Comparison of ENCODE assay signal across 8 cellular contexts in the genomic region with DNA sequence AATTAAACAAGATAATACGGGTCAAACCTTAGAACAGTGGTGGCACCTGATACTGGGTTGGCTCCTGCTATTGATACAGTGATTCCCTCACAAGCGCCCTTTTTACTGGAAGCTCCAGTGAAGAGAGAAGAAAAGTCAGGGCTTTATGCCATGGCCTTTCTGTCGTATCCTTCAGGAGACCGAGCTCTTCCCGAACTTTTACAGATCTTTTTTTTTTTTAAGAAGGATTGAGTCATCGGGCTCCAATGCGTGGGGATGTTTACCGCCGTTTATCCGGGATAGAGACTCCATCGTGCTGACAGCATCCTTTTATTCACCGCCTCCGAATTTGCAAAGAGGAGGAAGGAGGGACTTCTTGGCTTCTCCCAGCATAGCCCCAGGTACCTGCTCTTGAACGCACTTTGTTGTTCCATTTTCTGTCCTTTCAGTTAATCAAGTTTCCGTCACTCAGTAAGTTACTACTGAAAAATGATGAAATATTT. TPM values are rescaled to one million over a fixed set of nuclear protein-coding genes. Genes with fewer than 3 reads are reported as not detected.
A peak's percentile ranks its signal among the peaks of the same experiment; 100 is the strongest.
DNase-seq lines count a peak whose midpoint lies in the region; ATAC-seq and TF ChIP-seq lines count a peak whose summit lies in the region.

No MANE protein-coding gene starts in this region.

- intact Hi-C loops in naive thymus-derived CD4-positive, alpha-beta T cell (cut with micrococcal nuclease), result loop anchor here (1.0 to 2.0 kb wide), 9 partner anchors 92 to 287 kb away; partner anchors contain the start of genes ZNF180 (in 2 of the 2), ZNF225 (in 2 of the 2), ZNF235 (in 2 of the 2) and ZNF224 (in 1 of the 2)

- peak; percentile 23 for ATAC-seq in HG03039 (IDR thresholded peaks at IDR 0.05; ENCODE audit: unreplicated experiment)
- no peak for ATAC-seq in naive thymus-derived CD4-positive, alpha-beta T cell

- H3K9me3 ChIP-seq in naive thymus-derived CD4-positive, alpha-beta T cell (ENCODE audit: control insufficient read depth in 2 of 3, low read length in 3 of 3), result no peaks in the 10 kb centered on the region

- H3K4me3 Mint-ChIP-seq in naive thymus-derived CD4-positive, alpha-beta T cell, result peak overlapping the region; percentile 85 to 100 (median 96)

- peaks cover 0 to 4% (median 0%) of the 10 kb centered on the region in 5 donors for H3K27me3 Mint-ChIP-seq in naive thymus-derived CD4-positive, alpha-beta T cell

- H3K27ac Mint-ChIP-seq in naive thymus-derived CD4-positive, alpha-beta T cell, result peak overlapping the region; percentile 58 to 97 (median 92)

- H3K4me1 ChIP-seq in naive thymus-derived CD4-positive, alpha-beta T cell (ENCODE audit: control insufficient read depth in 2 of 2, insufficient read depth in 2 of 2, low read length in 2 of 2), result peaks cover 3 to 10% of the 10 kb centered on the region in 2 donors

- CTCF ChIA-PET in naive thymus-derived CD4-positive, alpha-beta T cell (lab: Charles Lee), result interaction anchor here (1.5 kb wide), 1 partner anchor 48 kb away, joined by 8 read pairs; the partner anchor contains the start of gene ZNF226

- no peaks in the 10 kb centered on the region for H3K27me3 ChIP-seq in naive thymus-derived CD4-positive, alpha-beta T cell (ENCODE audit: control insufficient read depth in 2 of 2, insufficient read depth in 2 of 2, low read length in 2 of 2)

- peaks cover 0 to 39% (median 11%) of the 10 kb centered on the region in 11 donors for H3K9me3 Mint-ChIP-seq in naive thymus-derived CD4-positive, alpha-beta T cell

- H3K36me3 ChIP-seq in naive thymus-derived CD4-positive, alpha-beta T cell (ENCODE audit: control insufficient read depth in 2 of 3, insufficient read depth in 3 of 3, low read length in 3 of 3), result peaks cover 0 to 23% (median 0%) of the 10 kb centered on the region in 3 experiments

- TF ChIP-seq POLR2A in erythroblast (IDR thresholded peaks at IDR 0.05; ENCODE audit: low read length), result no peak

- peak overlapping the region; percentile 98 for H3K4me3 ChIP-seq in naive thymus-derived CD4-positive, alpha-beta T cell (ENCODE audit: low read length)

- H3K4me1 Mint-ChIP-seq in naive thymus-derived CD4-positive, alpha-beta T cell, result peaks cover 20 to 44% (median 28%) of the 10 kb centered on the region in 7 donors

- peaks cover 12 to 42% (median 31%) of the 10 kb centered on the region in 5 donors for H3K36me3 Mint-ChIP-seq in naive thymus-derived CD4-positive, alpha-beta T cell

- POLR2A ChIA-PET in naive thymus-derived CD4-positive, alpha-beta T cell (lab: Charles Lee), result interaction anchor here (1.2 to 1.5 kb wide), 4 partner anchors 46 to 99 kb away, joined by 4 to 8 read pairs (median 4); partner anchors contain the start of genes ZNF226 and ZNF235

- DNase-seq in DMS153 treated with DMSO at 0.1 percent for 48 hours (lab: John Stamatoyannopoulos, UW; ENCODE audit: unreplicated experiment) (peak; percentile 22), DMS153 (lab: John Stamatoyannopoulos, UW) (no peak), SW480 (ENCODE audit: low spot score) (peak; percentile 65), erythroblast (lab: John Stamatoyannopoulos, UW) (peak; percentile 39 to 63), NOMO-1 treated with DMSO at 0.1 percent for 48 hours (lab: John Stamatoyannopoulos, UW; ENCODE audit: unreplicated experiment) (no peak), SHP77 treated with DMSO at 0.1 percent for 48 hours (lab: John Stamatoyannopoulos, UW) (no peak)
- peak in 1 of 9 donors; percentile 7 for DNase-seq in naive thymus-derived CD4-positive, alpha-beta T cell

- peak overlapping the region; percentile 81 for H3K27ac ChIP-seq in naive thymus-derived CD4-positive, alpha-beta T cell (ENCODE audit: low read depth, low read length)

RNA-seq across cellular contexts. Expression of gene ZNF227, which starts 0.6 kb away (rescaled TPM):
- total RNA-seq in naive thymus-derived CD4-positive, alpha-beta T cell, result 10 to 100 TPM; 18.3 to 51.5 (median 30.0) TPM
- polyA plus RNA-seq in naive thymus-derived CD4-positive, alpha-beta T cell, result 10 to 100 TPM; 17.9 to 20.4 TPM

RNA-seq across cellular contexts. Expression of gene ZNF233, which starts 46.8 kb away (rescaled TPM):
- under 1 TPM in 1 of 5 experiments, not detected in 4; 0.14 TPM for total RNA-seq in naive thymus-derived CD4-positive, alpha-beta T cell
- polyA plus RNA-seq in naive thymus-derived CD4-positive, alpha-beta T cell, result under 1 TPM; 0.47 to 0.95 TPM

RNA-seq across cellular contexts. Expression of gene ZNF226, which starts 48.0 kb away (rescaled TPM):
- 10 to 100 TPM; 14.0 to 59.9 (median 20.3) TPM for total RNA-seq in naive thymus-derived CD4-positive, alpha-beta T cell
- 10 to 100 TPM; 26.0 to 28.1 TPM for polyA plus RNA-seq in naive thymus-derived CD4-positive, alpha-beta T cell

Comparison
In these comparisons a context has a peak if more than half of its experiments do, and no peak if none do; other contexts are left out.
1. DNase-seq: peak in DMS153 treated with DMSO at 0.1 percent for 48 hours (single experiment), SW480 (single experiment) and erythroblast (2 of 2); none in DMS153 (single experiment), NOMO-1 treated with DMSO at 0.1 percent for 48 hours (single experiment) and SHP77 treated with DMSO at 0.1 percent for 48 hours (single experiment).